Comparison of ENCODE assay signal across 1 cellular context in genomic region chr14:74963705-74964271, GRCh38.
TF ChIP-seq lines count a peak whose summit lies in the region.

No MANE protein-coding gene starts in this region.

TF ChIP-seq in GM23338, 12 proteins besides CTCF, POLR2A, EP300 and RAD21 (continued from another document):
- no peak for TF ChIP-seq ETS1 (IDR thresholded peaks at IDR 0.05)
- no peak for TF ChIP-seq REST (IDR thresholded peaks at IDR 0.05; ENCODE audit: unreplicated experiment)
- TF ChIP-seq CREB1 (CRISPR knock-in tag; IDR thresholded peaks at IDR 0.05; ENCODE audit: low read depth): no peak
